Comparison of ENCODE assay signal across 8 cellular contexts in the genomic region with DNA sequence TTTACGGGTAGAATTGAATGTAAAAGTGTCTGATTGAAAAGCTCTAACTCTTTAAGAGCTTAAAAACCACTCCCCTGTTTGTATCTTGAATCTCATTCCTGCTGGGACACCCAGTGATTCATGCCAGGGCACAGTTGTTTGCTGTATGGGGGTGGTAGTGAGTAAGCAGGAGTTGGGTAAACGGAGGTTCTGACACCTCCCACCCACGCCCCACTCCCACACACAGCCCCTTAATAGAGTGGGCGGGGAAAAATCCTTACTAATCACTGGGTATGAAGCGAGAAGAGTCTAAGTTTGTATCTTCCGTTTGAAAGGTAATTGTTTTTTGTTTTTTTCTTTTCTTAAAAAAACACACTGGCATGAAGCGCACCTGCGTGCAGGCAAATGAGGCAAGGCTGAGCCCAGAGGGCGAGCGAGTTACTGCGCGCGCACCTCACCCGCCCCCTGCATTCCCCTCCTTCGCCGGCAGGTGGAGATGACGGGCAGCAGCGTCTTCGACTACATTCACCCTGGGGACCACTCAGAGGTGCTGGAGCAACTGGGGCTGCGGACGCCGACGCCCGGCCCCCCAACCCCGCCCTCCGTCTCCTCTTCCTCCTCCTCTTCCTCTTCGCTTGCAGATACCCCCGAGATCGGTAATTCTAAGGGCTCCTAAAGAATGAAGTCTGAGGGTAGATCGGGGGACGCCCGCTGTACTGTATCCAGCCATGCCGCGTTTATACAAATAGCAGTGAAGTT. TPM values are rescaled to one million over a fixed set of nuclear protein-coding genes. Genes with fewer than 3 reads are reported as not detected.
DNase-seq lines count a peak whose midpoint lies in the region; ATAC-seq and TF ChIP-seq lines count a peak whose summit lies in the region.

No MANE protein-coding gene starts in this region.

- H3K9me3 ChIP-seq in ascending aorta (no peaks in the 10 kb centered on the region), aorta (ENCODE audit: control insufficient read depth, low read length) (no peaks in the 10 kb centered on the region)

- TF ChIP-seq CTCF in GM12865 (IDR thresholded peaks at IDR 0.05; ENCODE audit: insufficient read depth, low read depth, low read length, missing control alignments) (peak; percentile 91), ascending aorta (IDR thresholded peaks at IDR 0.05) (peak; percentile 94 to 97 (median 97))

- ATAC-seq in HG02798 (IDR thresholded peaks at IDR 0.05; ENCODE audit: poor library complexity, unreplicated experiment) (peak; percentile 90), aorta (ENCODE audit: low FRiP score) (peak; percentile 94)

- H3K4me3 ChIP-seq in GM12865 (ENCODE audit: low read depth, low read length) (peak overlapping the region; percentile 55), ascending aorta (peak overlapping the region; percentile 42 to 72), aorta (ENCODE audit: low read length in 2 of 2) (peak overlapping the region in 1 of 2 donors; percentile 28)

- H3K27me3 ChIP-seq in ascending aorta (peaks cover 7% of the 10 kb centered on the region), aorta (ENCODE audit: control insufficient read depth in 1 of 2, insufficient read depth in 2 of 2, low read length in 1 of 2) (no peaks in the 10 kb centered on the region)

- H3K36me3 ChIP-seq in ascending aorta (no peaks in the 10 kb centered on the region), aorta (ENCODE audit: control insufficient read depth in 1 of 2, insufficient read depth in 2 of 2, low read length in 1 of 2) (no peaks in the 10 kb centered on the region)

- intact Hi-C loops in ascending aorta (cut with DNase I) = loop anchor here (1.0 kb wide), 1 partner anchor 90 kb away; no protein-coding TSS in a partner anchor
- intact Hi-C loops in aorta (cut with DNase I) = loop anchor here in 1 of 2 donors (1.0 to 5.0 kb wide), 3 partner anchors 23 to 90 kb away; no protein-coding TSS in a partner anchor

- peak overlapping the region; percentile 77 for H3K27ac Mint-ChIP-seq in T-helper 2 cell treated with Interferon-gamma antibody and Interleukin-4, amounts not matched to agents 5 μg/mL and 100 μg/mL, for 36 hours

- H3K27ac ChIP-seq in ascending aorta = peak overlapping the region in 1 of 2 donors; percentile 27
- no peak overlapping the region for H3K27ac ChIP-seq in aorta (ENCODE audit: low read depth in 1 of 2, low read length in 2 of 2)

- H3K36me3 Mint-ChIP-seq in T-helper 2 cell treated with Interferon-gamma antibody and Interleukin-4, amounts not matched to agents 5 μg/mL and 100 μg/mL, for 36 hours (ENCODE audit: low read depth) = no peaks in the 10 kb centered on the region

- WGBS in aorta, 2 donors = 1% methylated on average over 34 of the region's 34 CpGs

- H3K4me1 ChIP-seq in ascending aorta (peaks cover 4 to 11% of the 10 kb centered on the region in 2 donors), aorta (ENCODE audit: control insufficient read depth in 1 of 2, insufficient read depth in 2 of 2, low read length in 2 of 2) (no peaks in the 10 kb centered on the region)

- DNase-seq in GM12865 (ENCODE audit: low read depth) = peak; percentile 93
- peak; percentile 81 to 92 for DNase-seq in NCI-H187 (lab: John Stamatoyannopoulos, UW)
- peak; percentile 94 for DNase-seq in T-helper 2 cell treated with Interferon-gamma antibody and Interleukin-4, amounts not matched to agents 5 μg/mL and 100 μg/mL, for 36 hours (ENCODE audit: low spot score)
- peak; percentile 41 to 90 for DNase-seq in ascending aorta (ENCODE audit: low spot score in 2 of 2)
- peak; percentile 96 for DNase-seq in hepatic stellate cell (ENCODE audit: low spot score)
- DNase-seq in renal cortical epithelial cell (ENCODE audit: low read depth) = peak; percentile 96
- DNase-seq in aorta = peak; percentile 87 to 96

- H3K9me3 Mint-ChIP-seq in T-helper 2 cell treated with Interferon-gamma antibody and Interleukin-4, amounts not matched to agents 5 μg/mL and 100 μg/mL, for 36 hours = no peaks in the 10 kb centered on the region

- H3K4me1 Mint-ChIP-seq in T-helper 2 cell treated with Interferon-gamma antibody and Interleukin-4, amounts not matched to agents 5 μg/mL and 100 μg/mL, for 36 hours (ENCODE audit: low read depth) = peaks cover 15% of the 10 kb centered on the region

- peak overlapping the region; percentile 87 for H3K4me3 Mint-ChIP-seq in T-helper 2 cell treated with Interferon-gamma antibody and Interleukin-4, amounts not matched to agents 5 μg/mL and 100 μg/mL, for 36 hours

- peaks cover 26% of the 10 kb centered on the region for H3K27me3 Mint-ChIP-seq in T-helper 2 cell treated with Interferon-gamma antibody and Interleukin-4, amounts not matched to agents 5 μg/mL and 100 μg/mL, for 36 hours (ENCODE audit: low read depth)

RNA-seq across cellular contexts. Expression of gene TMEM160, which starts 12.8 kb away (rescaled TPM):
- total RNA-seq in ascending aorta (64.5 TPM), renal cortical epithelial cell (11.6 and 35.8 TPM in 2 replicates), aorta (10 to 100 TPM; 20.6 to 25.6 TPM)
- polyA plus RNA-seq in aorta = 10 to 100 TPM in 1 of 2 donors, 1 to 10 TPM in 1; 2.5 to 17.8 TPM

RNA-seq across cellular contexts. Expression of gene NPAS1, which starts 16.0 kb away (rescaled TPM):
- total RNA-seq in ascending aorta = not detected
- total RNA-seq in renal cortical epithelial cell = 0.52 and 0.55 TPM in 2 replicates
- total RNA-seq in aorta = 1 to 10 TPM; 1.0 to 9.8 TPM
- polyA plus RNA-seq in aorta = 10 to 100 TPM in 1 of 2 donors, 1 to 10 TPM in 1; 2.3 to 11.1 TPM
